Comparison of ENCODE assay signal across 10 cellular contexts in genomic region chr1:26887125-26887524, GRCh38. TPM values are rescaled to one million over a fixed set of nuclear protein-coding genes. Genes with fewer than 3 reads are reported as not detected.
A peak's percentile ranks its signal among the peaks of the same experiment; 100 is the strongest.
DNase-seq lines count a peak whose midpoint lies in the region; ATAC-seq and TF ChIP-seq lines count a peak whose summit lies in the region.
"Had no signal": no experiment of that assay in that cellular context is flagged by ENCODE, and none has a peak within 500 bp of the region (broad histone marks: within the 10 kb centered on the region; RNA-seq: fewer than 3 reads in every experiment).

No MANE protein-coding gene starts in this region.

- no peak overlapping the region for H3K27ac Mint-ChIP-seq in stimulated activated effector memory CD8-positive, alpha-beta T cell treated with anti-CD3 and anti-CD28 coated beads, Interleukin-12 subunit alpha, Interleukin-12 subunit beta, amount 100 ng/mL, for 72 hours

- peaks cover 41% of the 10 kb centered on the region for H3K4me1 Mint-ChIP-seq in stimulated activated effector memory CD8-positive, alpha-beta T cell treated with anti-CD3 and anti-CD28 coated beads, Interleukin-12 subunit alpha, Interleukin-12 subunit beta, amount 100 ng/mL, for 72 hours

- no peak overlapping the region for H3K4me3 Mint-ChIP-seq in stimulated activated effector memory CD8-positive, alpha-beta T cell treated with anti-CD3 and anti-CD28 coated beads, Interleukin-12 subunit alpha, Interleukin-12 subunit beta, amount 100 ng/mL, for 72 hours

- no peak overlapping the region for H3K9ac ChIP-seq in MM.1S (ENCODE audit: low read length)

- no peaks in the 10 kb centered on the region for H3K9me2 ChIP-seq in MM.1S (replicated peaks; ENCODE audit: insufficient read depth, low read length)

- no peak overlapping the region for H2AFZ ChIP-seq in MM.1S (ENCODE audit: low read length)
- no peak overlapping the region for H2AFZ ChIP-seq in osteoblast (ENCODE audit: low read length)

- H3K27ac ChIP-seq in MM.1S (ENCODE audit: low read length) = no peak overlapping the region
- no peak overlapping the region for H3K27ac ChIP-seq in brain microvascular endothelial cell
- no peak overlapping the region for H3K27ac ChIP-seq in osteoblast (ENCODE audit: low read depth, low read length)

- H3K4me3 ChIP-seq in MM.1S (ENCODE audit: low read length) = no peak overlapping the region
- H3K4me3 ChIP-seq in brain microvascular endothelial cell (ENCODE audit: low read depth, low read length) = no peak overlapping the region
- no peak overlapping the region for H3K4me3 ChIP-seq in osteoblast (ENCODE audit: insufficient read depth, low read length)

- H3K36me3 ChIP-seq in MM.1S (replicated peaks; ENCODE audit: insufficient read depth, low read length) = peaks cover 12% of the 10 kb centered on the region; the same call in 1 of the 2 replicates
- H3K36me3 ChIP-seq in brain microvascular endothelial cell (replicated peaks) = peaks cover 54% of the 10 kb centered on the region
- peaks cover 59% of the 10 kb centered on the region for H3K36me3 ChIP-seq in osteoblast (ENCODE audit: insufficient read depth, low read length)

- no peak overlapping the region for H3K4me2 ChIP-seq in MM.1S (ENCODE audit: low read depth, low read length)
- H3K4me2 ChIP-seq in osteoblast (ENCODE audit: insufficient read depth, low read length) = no peak overlapping the region

- H3K36me3 Mint-ChIP-seq in stimulated activated effector memory CD8-positive, alpha-beta T cell treated with anti-CD3 and anti-CD28 coated beads, Interleukin-12 subunit alpha, Interleukin-12 subunit beta, amount 100 ng/mL, for 72 hours = peaks cover 90% of the 10 kb centered on the region

- H4K20me1 ChIP-seq in MM.1S (ENCODE audit: insufficient read depth, low read length) (no peaks in the 10 kb centered on the region), osteoblast (ENCODE audit: insufficient read depth, low read length) (peaks cover 23% of the 10 kb centered on the region)

- no peaks in the 10 kb centered on the region for H3K27me3 ChIP-seq in MM.1S (replicated peaks; ENCODE audit: insufficient read depth, low read length)
- no peaks in the 10 kb centered on the region for H3K27me3 ChIP-seq in brain microvascular endothelial cell (replicated peaks)
- H3K27me3 ChIP-seq in osteoblast (ENCODE audit: insufficient read depth, low read length) = no peaks in the 10 kb centered on the region

- no peaks in the 10 kb centered on the region for H3K9me3 Mint-ChIP-seq in stimulated activated effector memory CD8-positive, alpha-beta T cell treated with anti-CD3 and anti-CD28 coated beads, Interleukin-12 subunit alpha, Interleukin-12 subunit beta, amount 100 ng/mL, for 72 hours

- H3K4me1 ChIP-seq in MM.1S (ENCODE audit: low read length) (peaks cover 10% of the 10 kb centered on the region), osteoblast (ENCODE audit: insufficient read depth, low read length) (peaks cover 10% of the 10 kb centered on the region)

- ATAC-seq in GM19397 (IDR thresholded peaks at IDR 0.05; ENCODE audit: unreplicated experiment) = no peak
- ATAC-seq in stimulated activated effector memory CD8-positive, alpha-beta T cell treated with anti-CD3 and anti-CD28 coated beads, Interleukin-12 subunit alpha, Interleukin-12 subunit beta, amount 100 ng/mL, for 72 hours = no peak

- in situ Hi-C loops in brain microvascular endothelial cell (cut with HindIII; ENCODE audit: low pct_ligation_motif_present, low sequenced_read_pairs) = no loop called here

- H3K79me2 ChIP-seq in MM.1S (ENCODE audit: low read length) = peaks cover 30% of the 10 kb centered on the region
- peaks cover 41% of the 10 kb centered on the region for H3K79me2 ChIP-seq in osteoblast (ENCODE audit: insufficient read depth, low read length)

- H3K9me3 ChIP-seq in MM.1S (replicated peaks; ENCODE audit: insufficient read depth, low read length) (no peaks in the 10 kb centered on the region), osteoblast (ENCODE audit: low read depth, low read length) (no peaks in the 10 kb centered on the region)

- DNase-seq in NCI-H2171 treated with DMSO at 0.1 percent for 48 hours (lab: John Stamatoyannopoulos, UW) = peak; percentile 16
- no peak for DNase-seq in NCI-H2171 (lab: John Stamatoyannopoulos, UW)
- peak; percentile 52 for DNase-seq in MM.1S
- DNase-seq in brain microvascular endothelial cell = peak; percentile 20
- DNase-seq in osteoblast (ENCODE audit: insufficient read length, low spot score, missing footprints) = peak; percentile 90
- DNase-seq in activated CD4-positive, CD25-positive, alpha-beta regulatory T cell (lab: John Stamatoyannopoulos, UW) = no peak
- DNase-seq in stimulated activated effector memory CD8-positive, alpha-beta T cell treated with anti-CD3 and anti-CD28 coated beads, Interleukin-12 subunit alpha, Interleukin-12 subunit beta, amount 100 ng/mL, for 72 hours (ENCODE audit: low spot score in 2 of 2) = no peak
- DNase-seq: COR-L47; effector CD4-positive, alpha-beta T cell had no signal

- TF ChIP-seq CTCF in MM.1S (IDR thresholded peaks at IDR 0.05; ENCODE audit: low read length) (peak; percentile 52), brain microvascular endothelial cell (IDR thresholded peaks at IDR 0.05; ENCODE audit: low read depth, low read length, missing control alignments) (peak; percentile 67), osteoblast (IDR thresholded peaks at IDR 0.05; ENCODE audit: extremely low read depth, low read depth, low read length) (peak; percentile 61)

- H3F3A ChIP-seq in MM.1S (ENCODE audit: insufficient read depth, low read length) = no peaks in the 10 kb centered on the region

RNA-seq across cellular contexts. Expression of gene GPN2, which starts 3.0 kb away (rescaled TPM):
- total RNA-seq in osteoblast = 8.0 and 8.3 TPM in 2 replicates

RNA-seq across cellular contexts. Expression of gene GPATCH3, which starts 13.1 kb away (rescaled TPM):
- 10.3 and 10.9 TPM in 2 replicates for total RNA-seq in osteoblast

RNA-seq across cellular contexts. Expression of gene SFN, which starts 24.2 kb away (rescaled TPM):
- total RNA-seq in osteoblast = under 0.01 and 0.29 TPM in 2 replicates

RNA-seq across cellular contexts. Expression of gene NR0B2, which starts 26.6 kb away (rescaled TPM):
- total RNA-seq in osteoblast = not detected in 2 replicates

RNA-seq across cellular contexts. Expression of gene NUDC, which starts 34.4 kb away (rescaled TPM):
- total RNA-seq in osteoblast = 15.9 and 17.4 TPM in 2 replicates

Comparison
In these comparisons a context has a peak if more than half of its experiments do, and no peak if none do; other contexts are left out.
1. DNase-seq: peak in NCI-H2171 treated with DMSO at 0.1 percent for 48 hours (single experiment), MM.1S (single experiment), brain microvascular endothelial cell (single experiment) and osteoblast (single experiment); none in NCI-H2171 (single experiment), activated CD4-positive, CD25-positive, alpha-beta regulatory T cell (0 of 4) and stimulated activated effector memory CD8-positive, alpha-beta T cell treated with anti-CD3 and anti-CD28 coated beads, Interleukin-12 subunit alpha, Interleukin-12 subunit beta, amount 100 ng/mL, for 72 hours (0 of 2).
2. Peak in every context shown above with its lines, with median percentiles within 50 percentile points of each other: CTCF ChIP-seq.